ENCODE assay signal across 8 cellular contexts in the genomic region with DNA sequence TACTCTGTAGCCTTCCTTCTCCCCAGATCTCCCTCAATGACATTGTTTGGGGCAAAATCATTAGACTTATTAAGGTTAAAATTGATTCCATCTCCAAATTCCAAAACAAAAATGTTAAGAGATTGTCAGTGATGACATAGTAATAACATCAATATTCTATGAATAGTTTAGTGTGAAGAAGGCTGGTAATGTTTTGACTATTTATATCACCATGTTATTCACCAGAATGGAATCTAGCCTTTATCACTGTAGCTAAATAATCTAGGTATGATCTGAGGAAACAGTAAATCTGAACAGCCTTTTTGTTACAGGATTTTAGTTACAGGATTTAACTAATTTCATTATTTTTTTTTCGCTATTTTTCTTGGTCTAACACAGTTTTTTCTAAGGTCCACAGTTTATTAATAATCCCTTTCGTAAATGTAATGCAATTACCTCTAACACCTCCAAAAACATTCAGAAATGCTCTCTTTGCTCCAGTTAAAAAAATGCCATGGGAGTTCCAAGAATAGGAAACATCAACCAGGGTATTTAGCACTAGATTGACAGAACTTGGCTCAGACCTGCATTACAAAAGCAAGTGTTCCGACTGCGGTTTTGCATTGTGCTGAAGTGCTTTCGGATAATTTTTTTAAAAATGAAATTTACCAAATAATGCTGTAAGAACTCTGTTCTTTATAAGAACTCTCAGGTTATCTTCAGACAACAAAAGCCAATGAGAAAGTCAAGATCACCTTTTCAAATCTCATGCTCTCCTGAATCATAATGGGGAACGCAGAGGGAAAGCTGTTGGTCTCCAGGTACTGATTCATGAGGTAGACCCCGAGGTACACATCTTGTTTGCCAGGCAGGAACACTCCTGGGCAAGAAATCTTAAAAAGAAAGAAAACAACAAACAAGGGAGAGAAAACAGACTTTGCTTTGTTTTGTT. TPM values are rescaled to one million over a fixed set of nuclear protein-coding genes. Genes with fewer than 3 reads are reported as not detected.
DNase-seq lines count a peak whose midpoint lies in the region; ATAC-seq and TF ChIP-seq lines count a peak whose summit lies in the region.

No MANE protein-coding gene starts in this region.

- no peaks in the 10 kb centered on the region for H3K9me3 ChIP-seq in T-helper 17 cell (ENCODE audit: control insufficient read depth, low read length, poor library complexity, severe bottlenecking)
- no peaks in the 10 kb centered on the region for H3K9me3 ChIP-seq in gastrocnemius medialis

- H3K4me3 ChIP-seq in fibroblast of mammary gland (ENCODE audit: control insufficient read depth, low read depth, low read length) (peak overlapping the region; percentile 66), gastrocnemius medialis (peak overlapping the region; percentile 66 to 87 (median 76))

- no peaks in the 10 kb centered on the region for H3K27me3 ChIP-seq in gastrocnemius medialis

- no peaks in the 10 kb centered on the region for H3K27me3 Mint-ChIP-seq in T-helper 17 cell

- no peaks in the 10 kb centered on the region for H3K36me3 ChIP-seq in gastrocnemius medialis

- peaks cover 46% of the 10 kb centered on the region for H3K4me1 Mint-ChIP-seq in T-helper 17 cell

- ATAC-seq in GM19455 (IDR thresholded peaks at IDR 0.05; ENCODE audit: unreplicated experiment) (peak; percentile 6), T-helper 17 cell (no peak), gastrocnemius medialis (no peak)

- peak; percentile 32 for DNase-seq in A172 (ENCODE audit: low spot score)
- DNase-seq in T-helper 17 cell: no peak
- DNase-seq in fibroblast of mammary gland (ENCODE audit: low read depth): no peak
- no peak for DNase-seq in gastrocnemius medialis
- no peak for DNase-seq in DMS53 treated with DMSO at 0.1 percent for 48 hours (lab: John Stamatoyannopoulos, UW; ENCODE audit: unreplicated experiment)
- no peak for DNase-seq in superior temporal gyrus (ENCODE audit: extremely low spot score)
- DNase-seq in stimulated activated CD4-positive, alpha-beta T cell treated with anti-CD3 and anti-CD28 coated beads, Interleukin-1b, Interleukin-23, amount 100 ng/mL, for 48 hours: no peak

- in situ Hi-C loops in gastrocnemius medialis (cut with MboI; ENCODE audit: low sequenced_read_pairs in 4 of 4): loop anchor here in 2 of 4 donors (5.0 kb wide), 1 partner anchor 81 kb away; the partner anchor contains the start of gene AK3 (in 2 of the 2)

- intact Hi-C loops in gastrocnemius medialis (cut with DNase I; ENCODE audit: low total_unique reads): loop anchor here (1.0 to 10.0 kb wide), 4 partner anchors 18 to 783 kb away; partner anchors contain the start of genes AK3, CDC37L1 and JAK2

- H3K4me1 ChIP-seq in gastrocnemius medialis: peaks cover 19 to 22% of the 10 kb centered on the region in 2 donors

- TF ChIP-seq POLR2A in gastrocnemius medialis (IDR thresholded peaks at IDR 0.05): no peak

- H3K36me3 Mint-ChIP-seq in T-helper 17 cell (ENCODE audit: low read depth): no peaks in the 10 kb centered on the region

- H3K27ac ChIP-seq in gastrocnemius medialis: peak overlapping the region in 2 of 4 donors; percentile 70 to 72

- peak overlapping the region; percentile 93 for H3K4me3 Mint-ChIP-seq in T-helper 17 cell

- peak overlapping the region; percentile 98 for H3K27ac Mint-ChIP-seq in T-helper 17 cell

- TF ChIP-seq CTCF in fibroblast of mammary gland (conservative IDR thresholded peaks at IDR 0.05; ENCODE audit: control insufficient read depth, insufficient read depth, low read depth, low read length) (no peak), gastrocnemius medialis (IDR thresholded peaks at IDR 0.05 in 4 of 5, conservative IDR thresholded peaks at IDR 0.05 in 1 of 5) (no peak)

RNA-seq across cellular contexts. Expression of gene PLPP6, which starts 0.7 kb away (rescaled TPM):
- total RNA-seq in A172 (2014; rRNA removed; shearing (Covaris generic)): 7.0 and 8.2 TPM in 2 replicates
- total RNA-seq in T-helper 17 cell: 1 to 10 TPM; 5.9 to 7.7 TPM
- 1 to 10 TPM; 2.5 to 3.1 (median 2.5) TPM for total RNA-seq in gastrocnemius medialis

RNA-seq across cellular contexts. Expression of gene SPATA6L, which starts 4.8 kb away (rescaled TPM):
- total RNA-seq in A172 (2014; rRNA removed; shearing (Covaris generic)): not detected in 2 replicates
- total RNA-seq in T-helper 17 cell: 1 to 10 TPM; 5.7 to 9.2 TPM
- total RNA-seq in gastrocnemius medialis: under 1 TPM in 2 of 4 donors, not detected in 2; 0.39 to 0.44 TPM

RNA-seq across cellular contexts. Expression of gene CDC37L1, which starts 17.9 kb away (rescaled TPM):
- 21.9 and 27.6 TPM in 2 replicates for total RNA-seq in A172 (2014; rRNA removed; shearing (Covaris generic))
- total RNA-seq in T-helper 17 cell: 10 to 100 TPM; 18.2 to 20.1 TPM
- total RNA-seq in gastrocnemius medialis: 100 to 1,000 TPM in 3 of 4 donors, 10 to 100 TPM in 1; 91.1 to 157 (median 131) TPM
